In the genomic region with DNA sequence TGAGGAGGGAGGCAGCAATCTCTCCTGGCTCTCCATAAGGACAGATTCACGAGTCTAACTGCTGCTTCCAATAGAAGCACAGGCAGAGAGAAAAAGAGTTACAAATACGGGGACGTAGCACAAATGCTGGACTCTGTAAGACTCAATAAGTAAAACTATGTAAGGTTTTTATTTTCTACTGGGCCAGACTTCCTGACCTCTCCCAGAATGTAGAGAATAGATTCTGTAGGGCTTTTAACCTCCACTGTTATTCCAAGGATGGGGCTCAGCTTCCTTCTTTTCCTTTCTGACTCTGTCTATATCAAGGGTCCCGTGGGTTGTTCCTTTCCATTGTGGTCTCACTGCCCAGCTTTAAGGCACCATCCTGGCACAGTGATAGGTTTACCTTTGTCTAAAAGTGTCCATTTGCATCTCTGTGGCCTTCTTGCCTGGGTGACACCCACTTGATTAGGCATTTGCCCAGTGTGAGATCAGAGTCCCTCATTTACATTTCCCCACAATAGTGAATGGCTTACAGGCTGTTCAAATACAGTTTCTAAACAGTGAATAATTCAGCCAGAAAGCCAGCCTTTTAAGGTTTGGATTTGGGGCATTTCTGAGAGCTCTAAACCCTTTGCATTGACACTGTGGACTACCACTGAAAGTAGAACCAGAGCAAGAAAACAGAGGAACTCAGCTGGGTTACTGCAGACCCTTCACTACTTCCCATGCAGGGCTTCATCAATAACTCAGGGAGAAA, we compare ENCODE assay signal across 1 cellular context.
TF ChIP-seq lines count a peak whose summit lies in the region.

No MANE protein-coding gene starts in this region.

TF ChIP-seq in GM23338, 12 proteins besides CTCF, POLR2A, EP300 and RAD21 (continued from another document):
- TF ChIP-seq, protein P1, sequence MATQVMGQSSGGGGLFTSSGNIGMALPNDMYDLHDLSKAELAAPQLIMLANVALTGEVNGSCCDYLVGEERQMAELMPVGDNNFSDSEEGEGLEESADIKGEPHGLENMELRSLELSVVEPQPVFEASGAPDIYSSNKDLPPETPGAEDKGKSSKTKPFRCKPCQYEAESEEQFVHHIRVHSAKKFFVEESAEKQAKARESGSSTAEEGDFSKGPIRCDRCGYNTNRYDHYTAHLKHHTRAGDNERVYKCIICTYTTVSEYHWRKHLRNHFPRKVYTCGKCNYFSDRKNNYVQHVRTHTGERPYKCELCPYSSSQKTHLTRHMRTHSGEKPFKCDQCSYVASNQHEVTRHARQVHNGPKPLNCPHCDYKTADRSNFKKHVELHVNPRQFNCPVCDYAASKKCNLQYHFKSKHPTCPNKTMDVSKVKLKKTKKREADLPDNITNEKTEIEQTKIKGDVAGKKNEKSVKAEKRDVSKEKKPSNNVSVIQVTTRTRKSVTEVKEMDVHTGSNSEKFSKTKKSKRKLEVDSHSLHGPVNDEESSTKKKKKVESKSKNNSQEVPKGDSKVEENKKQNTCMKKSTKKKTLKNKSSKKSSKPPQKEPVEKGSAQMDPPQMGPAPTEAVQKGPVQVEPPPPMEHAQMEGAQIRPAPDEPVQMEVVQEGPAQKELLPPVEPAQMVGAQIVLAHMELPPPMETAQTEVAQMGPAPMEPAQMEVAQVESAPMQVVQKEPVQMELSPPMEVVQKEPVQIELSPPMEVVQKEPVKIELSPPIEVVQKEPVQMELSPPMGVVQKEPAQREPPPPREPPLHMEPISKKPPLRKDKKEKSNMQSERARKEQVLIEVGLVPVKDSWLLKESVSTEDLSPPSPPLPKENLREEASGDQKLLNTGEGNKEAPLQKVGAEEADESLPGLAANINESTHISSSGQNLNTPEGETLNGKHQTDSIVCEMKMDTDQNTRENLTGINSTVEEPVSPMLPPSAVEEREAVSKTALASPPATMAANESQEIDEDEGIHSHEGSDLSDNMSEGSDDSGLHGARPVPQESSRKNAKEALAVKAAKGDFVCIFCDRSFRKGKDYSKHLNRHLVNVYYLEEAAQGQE (IDR thresholded peaks at IDR 0.05; ENCODE audit: unreplicated experiment) = no peak
- no peak for TF ChIP-seq ZNF331 (CRISPR knock-in tag; IDR thresholded peaks at IDR 0.05; ENCODE audit: low read depth)
- TF ChIP-seq NANOG (IDR thresholded peaks at IDR 0.05; ENCODE audit: borderline replicate concordance) = no peak
- TF ChIP-seq JUNB (IDR thresholded peaks at IDR 0.05; ENCODE audit: unreplicated experiment) = no peak
- TF ChIP-seq, protein P2, sequence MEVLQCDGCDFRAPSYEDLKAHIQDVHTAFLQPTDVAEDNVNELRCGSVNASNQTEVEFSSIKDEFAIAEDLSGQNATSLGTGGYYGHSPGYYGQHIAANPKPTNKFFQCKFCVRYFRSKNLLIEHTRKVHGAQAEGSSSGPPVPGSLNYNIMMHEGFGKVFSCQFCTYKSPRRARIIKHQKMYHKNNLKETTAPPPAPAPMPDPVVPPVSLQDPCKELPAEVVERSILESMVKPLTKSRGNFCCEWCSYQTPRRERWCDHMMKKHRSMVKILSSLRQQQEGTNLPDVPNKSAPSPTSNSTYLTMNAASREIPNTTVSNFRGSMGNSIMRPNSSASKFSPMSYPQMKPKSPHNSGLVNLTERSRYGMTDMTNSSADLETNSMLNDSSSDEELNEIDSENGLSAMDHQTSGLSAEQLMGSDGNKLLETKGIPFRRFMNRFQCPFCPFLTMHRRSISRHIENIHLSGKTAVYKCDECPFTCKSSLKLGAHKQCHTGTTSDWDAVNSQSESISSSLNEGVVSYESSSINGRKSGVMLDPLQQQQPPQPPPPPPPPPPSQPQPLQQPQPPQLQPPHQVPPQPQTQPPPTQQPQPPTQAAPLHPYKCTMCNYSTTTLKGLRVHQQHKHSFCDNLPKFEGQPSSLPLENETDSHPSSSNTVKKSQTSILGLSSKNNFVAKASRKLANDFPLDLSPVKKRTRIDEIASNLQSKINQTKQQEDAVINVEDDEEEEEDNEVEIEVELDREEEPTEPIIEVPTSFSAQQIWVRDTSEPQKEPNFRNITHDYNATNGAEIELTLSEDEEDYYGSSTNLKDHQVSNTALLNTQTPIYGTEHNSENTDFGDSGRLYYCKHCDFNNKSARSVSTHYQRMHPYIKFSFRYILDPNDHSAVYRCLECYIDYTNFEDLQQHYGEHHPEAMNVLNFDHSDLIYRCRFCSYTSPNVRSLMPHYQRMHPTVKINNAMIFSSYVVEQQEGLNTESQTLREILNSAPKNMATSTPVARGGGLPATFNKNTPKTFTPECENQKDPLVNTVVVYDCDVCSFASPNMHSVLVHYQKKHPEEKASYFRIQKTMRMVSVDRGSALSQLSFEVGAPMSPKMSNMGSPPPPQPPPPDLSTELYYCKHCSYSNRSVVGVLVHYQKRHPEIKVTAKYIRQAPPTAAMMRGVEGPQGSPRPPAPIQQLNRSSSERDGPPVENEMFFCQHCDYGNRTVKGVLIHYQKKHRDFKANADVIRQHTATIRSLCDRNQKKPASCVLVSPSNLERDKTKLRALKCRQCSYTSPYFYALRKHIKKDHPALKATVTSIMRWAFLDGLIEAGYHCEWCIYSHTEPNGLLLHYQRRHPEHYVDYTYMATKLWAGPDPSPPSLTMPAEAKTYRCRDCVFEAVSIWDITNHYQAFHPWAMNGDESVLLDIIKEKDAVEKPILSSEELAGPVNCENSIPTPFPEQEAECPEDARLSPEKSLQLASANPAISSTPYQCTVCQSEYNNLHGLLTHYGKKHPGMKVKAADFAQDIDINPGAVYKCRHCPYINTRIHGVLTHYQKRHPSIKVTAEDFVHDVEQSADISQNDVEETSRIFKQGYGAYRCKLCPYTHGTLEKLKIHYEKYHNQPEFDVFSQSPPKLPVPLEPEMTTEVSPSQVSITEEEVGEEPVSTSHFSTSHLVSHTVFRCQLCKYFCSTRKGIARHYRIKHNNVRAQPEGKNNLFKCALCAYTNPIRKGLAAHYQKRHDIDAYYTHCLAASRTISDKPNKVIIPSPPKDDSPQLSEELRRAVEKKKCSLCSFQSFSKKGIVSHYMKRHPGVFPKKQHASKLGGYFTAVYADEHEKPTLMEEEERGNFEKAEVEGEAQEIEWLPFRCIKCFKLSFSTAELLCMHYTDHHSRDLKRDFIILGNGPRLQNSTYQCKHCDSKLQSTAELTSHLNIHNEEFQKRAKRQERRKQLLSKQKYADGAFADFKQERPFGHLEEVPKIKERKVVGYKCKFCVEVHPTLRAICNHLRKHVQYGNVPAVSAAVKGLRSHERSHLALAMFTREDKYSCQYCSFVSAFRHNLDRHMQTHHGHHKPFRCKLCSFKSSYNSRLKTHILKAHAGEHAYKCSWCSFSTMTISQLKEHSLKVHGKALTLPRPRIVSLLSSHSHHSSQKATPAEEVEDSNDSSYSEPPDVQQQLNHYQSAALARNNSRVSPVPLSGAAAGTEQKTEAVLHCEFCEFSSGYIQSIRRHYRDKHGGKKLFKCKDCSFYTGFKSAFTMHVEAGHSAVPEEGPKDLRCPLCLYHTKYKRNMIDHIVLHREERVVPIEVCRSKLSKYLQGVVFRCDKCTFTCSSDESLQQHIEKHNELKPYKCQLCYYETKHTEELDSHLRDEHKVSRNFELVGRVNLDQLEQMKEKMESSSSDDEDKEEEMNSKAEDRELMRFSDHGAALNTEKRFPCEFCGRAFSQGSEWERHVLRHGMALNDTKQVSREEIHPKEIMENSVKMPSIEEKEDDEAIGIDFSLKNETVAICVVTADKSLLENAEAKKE (CRISPR knock-in tag; IDR thresholded peaks at IDR 0.05) = no peak
- no peak for TF ChIP-seq EZH2phosphoT487 (IDR thresholded peaks at IDR 0.05; ENCODE audit: unreplicated experiment)
